In genomic region chr11:94142308-94143277, GRCh38 we compare ENCODE assay signal across 2 cellular contexts.
TF ChIP-seq lines count a peak whose summit lies in the region.

No MANE protein-coding gene starts in this region.

TF ChIP-seq in K562, 482 proteins besides CTCF, POLR2A, EP300 and RAD21 (continues in another document):
- TF ChIP-seq HBP1 (CRISPR knock-in tag; IDR thresholded peaks at IDR 0.05) (no peak), ZBTB40 (IDR thresholded peaks at IDR 0.05) (peak; percentile 53), ZBTB40 (CRISPR knock-in tag; IDR thresholded peaks at IDR 0.05) (no peak), HDAC3 (IDR thresholded peaks at IDR 0.05; ENCODE audit: borderline replicate concordance, partially characterized antibody) (peak; percentile 28), GTF2A2 (tag; IDR thresholded peaks at IDR 0.05) (no peak), SP1 (CRISPR knock-in tag; IDR thresholded peaks at IDR 0.05) (no peak), CC2D1A (IDR thresholded peaks at IDR 0.05) (no peak), EHMT2 (IDR thresholded peaks at IDR 0.05) (peak; percentile 89), ZBTB33 (CRISPR knock-in tag; IDR thresholded peaks at IDR 0.05) (no peak), PCBP1 (IDR thresholded peaks at IDR 0.05; ENCODE audit: low read depth, low read length, poor library complexity, severe bottlenecking) (no peak), CBFA2T3 (IDR thresholded peaks at IDR 0.05) (peak; percentile 61), ESRRB (CRISPR knock-in tag; IDR thresholded peaks at IDR 0.05; ENCODE audit: borderline replicate concordance) (no peak)

TF ChIP-seq in HepG2, 621 proteins besides CTCF, POLR2A, EP300 and RAD21:
- TF ChIP-seq SOX13 (IDR thresholded peaks at IDR 0.05): no peak
- TF ChIP-seq SOX13 (CRISPR knock-in tag; conservative IDR thresholded peaks at IDR 0.05 in 1 of 2, IDR thresholded peaks at IDR 0.05 in 1 of 2): peak in 1 of 2 experiments; percentile 62; a peak in 1 of 4 replicates
- no peak for TF ChIP-seq ARNT (IDR thresholded peaks at IDR 0.05)
